Comparison of ENCODE assay signal across 1 cellular context in the genomic region with DNA sequence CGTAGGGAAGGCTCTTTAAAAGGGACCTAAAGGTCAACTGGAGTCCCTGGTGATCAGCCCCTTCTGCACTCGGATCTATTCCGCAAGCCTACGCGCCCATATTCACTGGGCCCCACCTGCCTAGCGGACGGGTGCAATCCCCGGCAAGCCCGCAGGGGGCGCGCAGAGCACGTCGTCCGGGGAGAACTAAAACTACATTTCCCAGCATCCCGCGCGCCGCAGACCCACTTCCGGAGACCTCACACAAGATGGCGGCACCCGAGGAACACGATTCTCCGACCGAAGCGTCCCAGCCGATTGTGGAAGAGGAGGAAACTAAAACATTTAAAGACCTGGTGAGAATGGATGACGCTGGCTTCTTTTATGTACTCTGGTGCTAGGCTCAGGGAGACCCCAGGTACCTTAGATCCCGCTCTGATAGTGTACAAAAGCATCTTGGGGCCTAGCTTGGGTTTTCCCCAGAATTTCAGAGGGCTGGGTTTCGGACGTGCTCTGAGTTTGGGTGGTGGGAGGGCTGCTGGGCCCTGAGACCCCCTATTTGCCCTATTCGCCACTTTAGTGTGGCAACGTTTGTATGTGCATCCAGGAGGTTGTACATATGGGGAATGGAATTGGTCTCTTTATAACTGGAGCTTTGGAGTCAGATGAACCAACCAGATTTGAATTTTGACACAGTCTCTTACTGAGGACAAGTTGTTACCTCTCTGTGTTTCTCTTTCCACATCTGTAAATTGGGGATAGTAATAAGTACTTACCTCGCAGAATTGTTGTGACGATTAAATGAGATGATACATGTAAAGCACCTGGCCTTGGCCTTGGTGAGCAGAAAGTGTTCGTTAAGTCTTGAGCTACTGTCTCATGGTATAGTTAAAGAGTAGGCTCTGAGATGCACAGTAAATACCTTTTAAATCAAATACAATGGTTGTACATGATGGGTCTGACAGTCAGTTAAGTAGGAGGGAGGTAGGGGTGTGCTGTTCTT.
TF ChIP-seq lines count a peak whose summit lies in the region.

TSS of gene DDX47 (plus strand) at position 227 of the 982 bp plus-strand sequence. CDS start at position 249, 22 bp downstream.

TF ChIP-seq in HepG2, 621 proteins besides CTCF, POLR2A, EP300 and RAD21 (continued from another document and continues in another):
- peak; percentile 62 for TF ChIP-seq ZNF407 (CRISPR knock-in tag; IDR thresholded peaks at IDR 0.05; ENCODE audit: not compliant biosample characterization)
- no peak for TF ChIP-seq SOX13 (IDR thresholded peaks at IDR 0.05)
- TF ChIP-seq SOX13 (CRISPR knock-in tag; conservative IDR thresholded peaks at IDR 0.05 in 1 of 2, IDR thresholded peaks at IDR 0.05 in 1 of 2), result peak in 1 of 2 experiments; percentile 19; a peak in 1 of 4 replicates
- TF ChIP-seq, protein P1, sequence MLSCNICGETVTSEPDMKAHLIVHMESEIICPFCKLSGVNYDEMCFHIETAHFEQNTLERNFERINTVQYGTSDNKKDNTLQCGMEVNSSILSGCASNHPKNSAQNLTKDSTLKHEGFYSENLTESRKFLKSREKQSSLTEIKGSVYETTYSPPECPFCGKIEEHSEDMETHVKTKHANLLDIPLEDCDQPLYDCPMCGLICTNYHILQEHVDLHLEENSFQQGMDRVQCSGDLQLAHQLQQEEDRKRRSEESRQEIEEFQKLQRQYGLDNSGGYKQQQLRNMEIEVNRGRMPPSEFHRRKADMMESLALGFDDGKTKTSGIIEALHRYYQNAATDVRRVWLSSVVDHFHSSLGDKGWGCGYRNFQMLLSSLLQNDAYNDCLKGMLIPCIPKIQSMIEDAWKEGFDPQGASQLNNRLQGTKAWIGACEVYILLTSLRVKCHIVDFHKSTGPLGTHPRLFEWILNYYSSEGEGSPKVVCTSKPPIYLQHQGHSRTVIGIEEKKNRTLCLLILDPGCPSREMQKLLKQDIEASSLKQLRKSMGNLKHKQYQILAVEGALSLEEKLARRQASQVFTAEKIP (CRISPR knock-in tag; IDR thresholded peaks at IDR 0.05; ENCODE audit: borderline replicate concordance), result no peak
- TF ChIP-seq HNRNPUL1 (IDR thresholded peaks at IDR 0.05; ENCODE audit: low read depth, low read length), result no peak
- 0 out of 2 replicates have a peak, but pooled peaks have one; percentile 49 for TF ChIP-seq RORA (CRISPR knock-in tag; IDR thresholded peaks at IDR 0.05)
- no peak for TF ChIP-seq ZNF703 (CRISPR knock-in tag; IDR thresholded peaks at IDR 0.05; ENCODE audit: borderline replicate concordance)
- TF ChIP-seq NR2F6 (IDR thresholded peaks at IDR 0.05), result no peak
- TF ChIP-seq NR2F6 (CRISPR knock-in tag; IDR thresholded peaks at IDR 0.05), result no peak
- no peak for TF ChIP-seq ZNF17 (CRISPR knock-in tag; IDR thresholded peaks at IDR 0.05)
- 0 out of 2 replicates have a peak, but pooled peaks have one; percentile 67 for TF ChIP-seq ZNF567 (CRISPR knock-in tag; IDR thresholded peaks at IDR 0.05; ENCODE audit: borderline replicate concordance)
- TF ChIP-seq ZBTB7A (CRISPR knock-in tag; IDR thresholded peaks at IDR 0.05), result no peak
- TF ChIP-seq ZFP37 (CRISPR knock-in tag; IDR thresholded peaks at IDR 0.05; ENCODE audit: borderline replicate concordance), result peak; percentile 66; the same call in 1 of the 2 replicates
- peak; percentile 47; the same call in 1 of the 2 replicates for TF ChIP-seq ZNF761 (CRISPR knock-in tag; conservative IDR thresholded peaks at IDR 0.05)
- TF ChIP-seq JARID2 (CRISPR knock-in tag; IDR thresholded peaks at IDR 0.05; ENCODE audit: insufficient replicate concordance), result no peak
- TF ChIP-seq SP140L (CRISPR knock-in tag; IDR thresholded peaks at IDR 0.05; ENCODE audit: borderline replicate concordance), result no peak
- peak; percentile 91 for TF ChIP-seq HINFP (CRISPR knock-in tag; IDR thresholded peaks at IDR 0.05; ENCODE audit: low read depth)
- peak; percentile 62; the same call in 1 of the 2 replicates for TF ChIP-seq ZFP82 (CRISPR knock-in tag; IDR thresholded peaks at IDR 0.05; ENCODE audit: borderline replicate concordance)
- TF ChIP-seq ZNF12 (CRISPR knock-in tag; IDR thresholded peaks at IDR 0.05), result no peak
- TF ChIP-seq MLX (CRISPR knock-in tag; IDR thresholded peaks at IDR 0.05), result no peak
- no peak for TF ChIP-seq ZNF597 (CRISPR knock-in tag; IDR thresholded peaks at IDR 0.05)
- peak; percentile 94 for TF ChIP-seq ZNF572 (CRISPR knock-in tag; IDR thresholded peaks at IDR 0.05)
- TF ChIP-seq, protein P2, sequence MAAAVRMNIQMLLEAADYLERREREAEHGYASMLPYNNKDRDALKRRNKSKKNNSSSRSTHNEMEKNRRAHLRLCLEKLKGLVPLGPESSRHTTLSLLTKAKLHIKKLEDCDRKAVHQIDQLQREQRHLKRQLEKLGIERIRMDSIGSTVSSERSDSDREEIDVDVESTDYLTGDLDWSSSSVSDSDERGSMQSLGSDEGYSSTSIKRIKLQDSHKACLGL (CRISPR knock-in tag; IDR thresholded peaks at IDR 0.05), result peak; percentile 95; the same call in 1 of the 2 replicates
- TF ChIP-seq, protein P3, sequence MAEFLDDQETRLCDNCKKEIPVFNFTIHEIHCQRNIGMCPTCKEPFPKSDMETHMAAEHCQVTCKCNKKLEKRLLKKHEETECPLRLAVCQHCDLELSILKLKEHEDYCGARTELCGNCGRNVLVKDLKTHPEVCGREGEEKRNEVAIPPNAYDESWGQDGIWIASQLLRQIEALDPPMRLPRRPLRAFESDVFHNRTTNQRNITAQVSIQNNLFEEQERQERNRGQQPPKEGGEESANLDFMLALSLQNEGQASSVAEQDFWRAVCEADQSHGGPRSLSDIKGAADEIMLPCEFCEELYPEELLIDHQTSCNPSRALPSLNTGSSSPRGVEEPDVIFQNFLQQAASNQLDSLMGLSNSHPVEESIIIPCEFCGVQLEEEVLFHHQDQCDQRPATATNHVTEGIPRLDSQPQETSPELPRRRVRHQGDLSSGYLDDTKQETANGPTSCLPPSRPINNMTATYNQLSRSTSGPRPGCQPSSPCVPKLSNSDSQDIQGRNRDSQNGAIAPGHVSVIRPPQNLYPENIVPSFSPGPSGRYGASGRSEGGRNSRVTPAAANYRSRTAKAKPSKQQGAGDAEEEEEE (CRISPR knock-in tag; IDR thresholded peaks at IDR 0.05; ENCODE audit: borderline replicate concordance), result no peak
- 0 out of 2 replicates have a peak, but pooled peaks have one; percentile 42 for TF ChIP-seq ZNF510 (CRISPR knock-in tag; IDR thresholded peaks at IDR 0.05; ENCODE audit: low read depth)
- TF ChIP-seq TEF (CRISPR knock-in tag; IDR thresholded peaks at IDR 0.05), result no peak
